ENCODE assay signal across 8 cellular contexts in genomic region chr3:15205482-15205933, GRCh38. TPM values are rescaled to one million over a fixed set of nuclear protein-coding genes. Genes with fewer than 3 reads are reported as not detected.
DNase-seq lines count a peak whose midpoint lies in the region; ATAC-seq and TF ChIP-seq lines count a peak whose summit lies in the region.

No MANE protein-coding gene starts in this region.

- peak overlapping the region; percentile 26; the same call in 1 of the 2 replicates for H3K9ac ChIP-seq in KMS-11

- peaks cover 36% of the 10 kb centered on the region for H3K79me2 ChIP-seq in ACC112 (ENCODE audit: control insufficient read depth, insufficient read depth, low read length, unreplicated experiment)
- peaks cover 20% of the 10 kb centered on the region; the same call in 1 of the 2 replicates for H3K79me2 ChIP-seq in KMS-11 (ENCODE audit: insufficient read depth, low read depth)

- H3K36me3 ChIP-seq in ACC112 (ENCODE audit: insufficient read depth, low read length) (no peaks in the 10 kb centered on the region), KMS-11 (ENCODE audit: insufficient read depth) (no peaks in the 10 kb centered on the region)
- H3K36me3 ChIP-seq in naive thymus-derived CD4-positive, alpha-beta T cell (ENCODE audit: control insufficient read depth in 2 of 3, insufficient read depth in 3 of 3, low read length in 3 of 3) = peaks cover 0 to 8% (median 0%) of the 10 kb centered on the region in 3 experiments

- H3K4me2 ChIP-seq in KMS-11 = peak overlapping the region; percentile 79

- no peaks in the 10 kb centered on the region for H3K9me3 ChIP-seq in naive thymus-derived CD4-positive, alpha-beta T cell (ENCODE audit: control insufficient read depth in 2 of 3, low read length in 3 of 3)

- peak overlapping the region; percentile 71 for H2AFZ ChIP-seq in ACC112 (ENCODE audit: low read length, unreplicated experiment)
- H2AFZ ChIP-seq in KMS-11 (ENCODE audit: low read depth) = peak overlapping the region; percentile 76

- H4K20me1 ChIP-seq in KMS-11 (ENCODE audit: insufficient read depth) = no peaks in the 10 kb centered on the region

- peaks cover 19 to 46% (median 32%) of the 10 kb centered on the region in 7 donors for H3K4me1 Mint-ChIP-seq in naive thymus-derived CD4-positive, alpha-beta T cell

- H3K27ac ChIP-seq in ACC112 (ENCODE audit: low read depth, low read length) = peak overlapping the region; percentile 32; the same call in 1 of the 2 replicates
- H3K27ac ChIP-seq in KMS-11 = peak overlapping the region; percentile 16; the same call in 1 of the 2 replicates
- peak overlapping the region; percentile 89 for H3K27ac ChIP-seq in cingulate gyrus (ENCODE audit: low read depth, low read length)
- H3K27ac ChIP-seq in naive thymus-derived CD4-positive, alpha-beta T cell (ENCODE audit: low read depth, low read length) = peak overlapping the region; percentile 94

- 0 out of 2 replicates have a peak, but pooled peaks have one; percentile 14 for TF ChIP-seq CTCF in KMS-11 (conservative IDR thresholded peaks at IDR 0.05; ENCODE audit: low read depth, low read length)

- peaks cover 0 to 2% (median 0%) of the 10 kb centered on the region in 5 donors for H3K36me3 Mint-ChIP-seq in naive thymus-derived CD4-positive, alpha-beta T cell

- CTCF ChIA-PET in naive thymus-derived CD4-positive, alpha-beta T cell (lab: Charles Lee) = interaction anchor here (0.7 to 7.5 kb wide), 8 partner anchors 12 to 844 kb away, joined by 3 to 67 read pairs (median 3); no protein-coding TSS in a partner anchor

- peaks cover 17% of the 10 kb centered on the region for H3K4me1 ChIP-seq in ACC112 (ENCODE audit: control insufficient read depth, insufficient read depth, low read length, unreplicated experiment)
- H3K4me1 ChIP-seq in KMS-11 (ENCODE audit: low read depth, poor library complexity, severe bottlenecking) = peaks cover 13% of the 10 kb centered on the region
- H3K4me1 ChIP-seq in naive thymus-derived CD4-positive, alpha-beta T cell (ENCODE audit: control insufficient read depth in 2 of 2, insufficient read depth in 2 of 2, low read length in 2 of 2) = peaks cover 11 to 14% of the 10 kb centered on the region in 2 donors

- peak overlapping the region; percentile 85 to 95 (median 93) for H3K4me3 Mint-ChIP-seq in naive thymus-derived CD4-positive, alpha-beta T cell

- intact Hi-C loops in naive thymus-derived CD4-positive, alpha-beta T cell (cut with micrococcal nuclease) = loop anchor here (5.0 to 10.0 kb wide), 3 partner anchors 37 to 1311 kb away; partner anchors contain the start of gene CCDC174 (in 1 of the 2)
- intact Hi-C loops in posterior vena cava (cut with DNase I) = loop anchor here in 1 of 2 donors (10.0 kb wide), 1 partner anchor 199 kb away; no protein-coding TSS in a partner anchor

- POLR2A ChIA-PET in naive thymus-derived CD4-positive, alpha-beta T cell (lab: Charles Lee) = interaction anchor here (0.6 to 3.4 kb wide), 22 partner anchors 9 to 1059 kb away, joined by 3 to 19 read pairs (median 6); partner anchors contain the start of genes BTD, DPH3, HACL1 and MRPS25

- no peak for ATAC-seq in naive thymus-derived CD4-positive, alpha-beta T cell

- no peak for DNase-seq in naive thymus-derived CD4-positive, alpha-beta T cell
- DNase-seq in SW 1271 (lab: John Stamatoyannopoulos, UW) (no peak), NCI-H526 treated with DMSO at 0.1 percent for 48 hours (lab: John Stamatoyannopoulos, UW) (no peak), amniotic stem cell (lab: John Stamatoyannopoulos, UW) (no peak), posterior vena cava (ENCODE audit: low spot score) (no peak)

- peak overlapping the region; percentile 100 for H3K4me3 ChIP-seq in ACC112 (ENCODE audit: low read depth, low read length)
- no peak overlapping the region for H3K4me3 ChIP-seq in KMS-11 (IDR thresholded peaks at IDR 0.05; ENCODE audit: insufficient read depth, low read depth, low read length)
- peak overlapping the region; percentile 91 for H3K4me3 ChIP-seq in naive thymus-derived CD4-positive, alpha-beta T cell (ENCODE audit: low read length)

- no peaks in the 10 kb centered on the region for H3K9me3 Mint-ChIP-seq in naive thymus-derived CD4-positive, alpha-beta T cell

- H3K27me3 ChIP-seq in ACC112 (ENCODE audit: insufficient read depth, low read length) (no peaks in the 10 kb centered on the region), KMS-11 (ENCODE audit: insufficient read depth, low read depth) (no peaks in the 10 kb centered on the region)
- H3K27me3 ChIP-seq in naive thymus-derived CD4-positive, alpha-beta T cell (ENCODE audit: control insufficient read depth in 2 of 2, insufficient read depth in 2 of 2, low read length in 2 of 2) = no peaks in the 10 kb centered on the region

- H3K27me3 Mint-ChIP-seq in naive thymus-derived CD4-positive, alpha-beta T cell = no peaks in the 10 kb centered on the region

- peak overlapping the region; percentile 77 to 95 (median 91) for H3K27ac Mint-ChIP-seq in naive thymus-derived CD4-positive, alpha-beta T cell

RNA-seq across cellular contexts. Expression of gene CAPN7, which starts 0.5 kb away (rescaled TPM):
- total RNA-seq in naive thymus-derived CD4-positive, alpha-beta T cell = 100 to 1,000 TPM in 2 of 5 experiments, 10 to 100 TPM in 3; 34.4 to 104 (median 70.4) TPM
- 10 to 100 TPM; 23.4 to 33.9 TPM for polyA plus RNA-seq in naive thymus-derived CD4-positive, alpha-beta T cell
- total RNA-seq in posterior vena cava = 10 to 100 TPM; 28.4 to 39.5 TPM

Comparison
In these comparisons a context has a peak if more than half of its experiments do, and no peak if none do; other contexts are left out.
1. H3K27ac ChIP-seq: peak in every context shown above with its lines; median percentile 94 in naive thymus-derived CD4-positive, alpha-beta T cell; 89 in cingulate gyrus; 32 in ACC112; 16 in KMS-11.